Comparison of ENCODE assay signal across 8 cellular contexts in genomic region chr19:34772697-34773554, GRCh38. TPM values are rescaled to one million over a fixed set of nuclear protein-coding genes. Genes with fewer than 3 reads are reported as not detected.
A peak's percentile ranks its signal among the peaks of the same experiment; 100 is the strongest.
DNase-seq lines count a peak whose midpoint lies in the region; ATAC-seq and TF ChIP-seq lines count a peak whose summit lies in the region.

ZNF599 (minus strand) TSS chr19:34773215; CDS start chr19:34772841, 374 bp downstream.

- H3K9me3 ChIP-seq in neural cell (ENCODE audit: low read length), result no peaks in the 10 kb centered on the region

- no peaks in the 10 kb centered on the region for H3K9me2 ChIP-seq in neural cell (ENCODE audit: insufficient read depth, low read length)

- peak; percentile 61 for TF ChIP-seq EP300 in neural cell (conservative IDR thresholded peaks at IDR 0.05; ENCODE audit: poor library complexity, severe bottlenecking)

- peak within 1 kb of the TSS; percentile 80 for H3K27ac ChIP-seq in neural cell (ENCODE audit: low read length)

- peak within 1 kb of the TSS; percentile 91 to 95 for H3K27ac Mint-ChIP-seq in stimulated activated naive CD8-positive, alpha-beta T cell treated with anti-CD3 and anti-CD28 coated beads, Interleukin-15, amount 100 ng/mL, for 72 hours

- H3F3A ChIP-seq in neural cell (ENCODE audit: insufficient read depth, low read length, poor library complexity, severe bottlenecking), result no peaks in the 10 kb centered on the region

- H3K36me3 ChIP-seq in neural cell (ENCODE audit: insufficient read depth, low read length), result peaks cover 7% of the 10 kb centered on the region

- peaks cover 15% of the 10 kb centered on the region for H3K4me1 Mint-ChIP-seq in stimulated activated naive CD8-positive, alpha-beta T cell treated with anti-CD3 and anti-CD28 coated beads, Interleukin-15, amount 100 ng/mL, for 72 hours

- no peaks in the 10 kb centered on the region for H3K27me3 ChIP-seq in neural cell (ENCODE audit: insufficient read depth, low read depth, low read length)

- TF ChIP-seq RAD21 in neural cell (conservative IDR thresholded peaks at IDR 0.05), result peak; percentile 47

- ATAC-seq in GM21528 (IDR thresholded peaks at IDR 0.05; ENCODE audit: low FRiP score, unreplicated experiment), result peak; percentile 94
- ATAC-seq in stimulated activated naive CD8-positive, alpha-beta T cell treated with anti-CD3 and anti-CD28 coated beads, Interleukin-15, amount 100 ng/mL, for 72 hours, result peak; percentile 98

- H3K79me2 ChIP-seq in neural cell (replicated peaks; ENCODE audit: insufficient read depth, low read length), result peaks cover 8% of the 10 kb centered on the region

- H3K4me2 ChIP-seq in neural cell (ENCODE audit: low read length), result peak within 1 kb of the TSS; percentile 88

- TF ChIP-seq CTCF in foreskin fibroblast (IDR thresholded peaks at IDR 0.05; ENCODE audit: low read depth, low read length) (no peak), neural cell (IDR thresholded peaks at IDR 0.05; ENCODE audit: poor library complexity, severe bottlenecking) (peak; percentile 23)

- peak within 1 kb of the TSS; percentile 73 to 84 for H3K4me3 ChIP-seq in foreskin fibroblast (ENCODE audit: low read depth in 1 of 2, low read length in 2 of 2)
- peak within 1 kb of the TSS; percentile 97 for H3K4me3 ChIP-seq in neural cell (ENCODE audit: low read length)

- H2AFZ ChIP-seq in neural cell (ENCODE audit: low read depth, low read length), result peak within 1 kb of the TSS; percentile 88

- peak within 1 kb of the TSS; percentile 87 to 92 for H3K4me3 Mint-ChIP-seq in stimulated activated naive CD8-positive, alpha-beta T cell treated with anti-CD3 and anti-CD28 coated beads, Interleukin-15, amount 100 ng/mL, for 72 hours

- peaks cover 0 to 8% of the 10 kb centered on the region in 2 donors for H3K9me3 Mint-ChIP-seq in stimulated activated naive CD8-positive, alpha-beta T cell treated with anti-CD3 and anti-CD28 coated beads, Interleukin-15, amount 100 ng/mL, for 72 hours

- H3K27me3 Mint-ChIP-seq in stimulated activated naive CD8-positive, alpha-beta T cell treated with anti-CD3 and anti-CD28 coated beads, Interleukin-15, amount 100 ng/mL, for 72 hours, result no peaks in the 10 kb centered on the region

- DNase-seq in DMS153 treated with DMSO at 0.1 percent for 48 hours (lab: John Stamatoyannopoulos, UW; ENCODE audit: unreplicated experiment), result peak; percentile 81
- peak; percentile 65 for DNase-seq in HuH-7.5 (ENCODE audit: low spot score)
- peak; percentile 81 for DNase-seq in RKO (ENCODE audit: low spot score)
- DNase-seq in activated effector memory CD4-positive, alpha-beta T cell treated with Interleukin-2 at 50 U/mL for 16 hours, result peak; percentile 86
- DNase-seq in foreskin fibroblast, result peak; percentile 86 to 95
- DNase-seq in stimulated activated naive CD8-positive, alpha-beta T cell treated with anti-CD3 and anti-CD28 coated beads, Interleukin-15, amount 100 ng/mL, for 72 hours, result peak; percentile 85 to 90

- H4K20me1 ChIP-seq in neural cell (ENCODE audit: insufficient read depth), result no peaks in the 10 kb centered on the region

- peak within 1 kb of the TSS; percentile 85 for H3K9ac ChIP-seq in neural cell (ENCODE audit: low read length)

TF ChIP-seq in neural cell, 6 proteins besides CTCF, POLR2A, EP300 and RAD21:
- TF ChIP-seq TAF1 (IDR thresholded peaks at IDR 0.05; ENCODE audit: low read depth) (peak; percentile 75), SMC3 (conservative IDR thresholded peaks at IDR 0.05; ENCODE audit: poor library complexity) (peak; percentile 44), REST (IDR thresholded peaks at IDR 0.05; ENCODE audit: borderline replicate concordance) (no peak), POLR2AphosphoS5 (IDR thresholded peaks at IDR 0.05) (peak; percentile 98), EZH2 (IDR thresholded peaks at IDR 0.05; ENCODE audit: borderline replicate concordance, insufficient read depth, low read length, poor library complexity, severe bottlenecking) (no peak), MXI1 (conservative IDR thresholded peaks at IDR 0.05; ENCODE audit: poor library complexity, severe bottlenecking) (peak; percentile 88)

RNA-seq across cellular contexts. Expression of gene ZNF599, which starts in this region (rescaled TPM):
- 13.4 and 14.9 TPM in 2 replicates for polyA plus RNA-seq in neural cell
- 26.5 and 29.0 TPM in 2 replicates for polyA minus RNA-seq in neural cell

Comparison
In these comparisons a context has a peak if more than half of its experiments do, and no peak if none do; other contexts are left out.
1. Peak in every context shown above with its lines: DNase-seq, ATAC-seq, H3K4me3 ChIP-seq and H3K27ac ChIP-seq.